1 cellular context compared by ENCODE assay signal in genomic region chr11:130675456-130675855, GRCh38.
TF ChIP-seq lines count a peak whose summit lies in the region.

No MANE protein-coding gene starts in this region.

TF ChIP-seq in H1, 55 proteins besides CTCF, POLR2A, EP300 and RAD21 (continued from another document):
- TF ChIP-seq ATF3 (IDR thresholded peaks at IDR 0.05; ENCODE audit: insufficient read depth, low read depth, low read length) (no peak), SUZ12 (IDR thresholded peaks at IDR 0.05; ENCODE audit: low read length) (no peak)
